ENCODE assay signal across 20 cellular contexts in genomic region chr1:54237656-54238055, GRCh38. TPM values are rescaled to one million over a fixed set of nuclear protein-coding genes. Genes with fewer than 3 reads are reported as not detected.
A peak's percentile ranks its signal among the peaks of the same experiment; 100 is the strongest.
DNase-seq lines count a peak whose midpoint lies in the region; ATAC-seq and TF ChIP-seq lines count a peak whose summit lies in the region.
"Had no signal": no experiment of that assay in that cellular context is flagged by ENCODE, and none has a peak within 500 bp of the region (broad histone marks: within the 10 kb centered on the region; RNA-seq: fewer than 3 reads in every experiment).

No MANE protein-coding gene starts in this region.

- BruUV-seq in PC-3 (replicated peaks; lab: Mats Ljungman, UMichigan): no TSS peak

- H3K9ac ChIP-seq in BLaER1 treated with 17β-estradiol and CSF1 and Interleukin-3, amounts not matched to agents 10 nM and 100 nM: peak overlapping the region in 2 of 11 experiments; percentile 16 to 58; a peak in 1 of 22 replicates
- H3K9ac ChIP-seq in PC-3 (ENCODE audit: low read length): no peak overlapping the region

- ATAC-seq in activated naive CD8-positive, alpha-beta T cell treated with anti-CD3 and anti-CD28 coated beads, Interleukin-2, amount 50 U/mL, for 24 hours: peak; percentile 14
- no peak for ATAC-seq in HG02588 (IDR thresholded peaks at IDR 0.05; ENCODE audit: unreplicated experiment)
- ATAC-seq in PC-3: no peak
- ATAC-seq in GM21825 (IDR thresholded peaks at IDR 0.05; ENCODE audit: unreplicated experiment): no peak
- ATAC-seq: CD8-positive, alpha-beta T cell; GM12878; HCT116; K562 had no signal

- H3K4me1 ChIP-seq in BLaER1 treated with 17β-estradiol and CSF1 and Interleukin-3, amounts not matched to agents 10 nM and 100 nM: peaks cover 23 to 69% (median 42%) of the 10 kb centered on the region in 10 experiments
- H3K4me1 ChIP-seq in PC-3 (ENCODE audit: insufficient read depth, low read length): no peaks in the 10 kb centered on the region

- CTCF ChIA-PET in AG04450 (lab: Charles Lee) (no interaction called here), PC-3 (lab: Charles Lee) (no interaction called here)

- H3K27me3 Mint-ChIP-seq in activated naive CD8-positive, alpha-beta T cell treated with anti-CD3 and anti-CD28 coated beads, Interleukin-2, amount 50 U/mL, for 24 hours: no peaks in the 10 kb centered on the region
- peaks cover 32% of the 10 kb centered on the region for H3K27me3 Mint-ChIP-seq in glutamatergic neuron (ENCODE audit: unreplicated experiment)

- H3K9me3 ChIP-seq in AG04450 (ENCODE audit: control insufficient read depth, insufficient read depth, low read length): no peaks in the 10 kb centered on the region
- peaks cover 0 to 7% (median 0%) of the 10 kb centered on the region in 11 experiments; a peak in 4 of 22 replicates for H3K9me3 ChIP-seq in BLaER1 treated with 17β-estradiol and CSF1 and Interleukin-3, amounts not matched to agents 10 nM and 100 nM (replicated peaks in 1 of 11)
- no peaks in the 10 kb centered on the region for H3K9me3 ChIP-seq in PC-3 (ENCODE audit: low read length)

- no peak overlapping the region for H3K4me3 Mint-ChIP-seq in activated naive CD8-positive, alpha-beta T cell treated with anti-CD3 and anti-CD28 coated beads, Interleukin-2, amount 50 U/mL, for 24 hours
- H3K4me3 Mint-ChIP-seq in glutamatergic neuron (ENCODE audit: unreplicated experiment): no peak overlapping the region
- H3K4me3 Mint-ChIP-seq: CD8-positive, alpha-beta T cell; HFFc6 had no signal

- H3K9me3 Mint-ChIP-seq in activated naive CD8-positive, alpha-beta T cell treated with anti-CD3 and anti-CD28 coated beads, Interleukin-2, amount 50 U/mL, for 24 hours: no peaks in the 10 kb centered on the region
- peaks cover 34% of the 10 kb centered on the region for H3K9me3 Mint-ChIP-seq in glutamatergic neuron (ENCODE audit: unreplicated experiment)
- H3K9me3 Mint-ChIP-seq: CD14-positive monocyte; CD8-positive, alpha-beta T cell; HFFc6 had no signal

- H3K4me3 ChIP-seq in AG04450 (ENCODE audit: low read depth, low read length) (no peak overlapping the region), PC-3 (ENCODE audit: low read length) (no peak overlapping the region)
- H3K4me3 ChIP-seq in BLaER1 treated with 17β-estradiol and CSF1 and Interleukin-3, amounts not matched to agents 10 nM and 100 nM: no peak overlapping the region
- H3K4me3 ChIP-seq: GM12878, K562 had no signal

- H3K4me1 Mint-ChIP-seq in activated naive CD8-positive, alpha-beta T cell treated with anti-CD3 and anti-CD28 coated beads, Interleukin-2, amount 50 U/mL, for 24 hours: no peaks in the 10 kb centered on the region
- peaks cover 25% of the 10 kb centered on the region for H3K4me1 Mint-ChIP-seq in glutamatergic neuron (ENCODE audit: low read depth, unreplicated experiment)

- no peaks in the 10 kb centered on the region for H3K79me2 ChIP-seq in PC-3 (ENCODE audit: low read length)

- H3K27ac Mint-ChIP-seq in activated naive CD8-positive, alpha-beta T cell treated with anti-CD3 and anti-CD28 coated beads, Interleukin-2, amount 50 U/mL, for 24 hours: peak overlapping the region; percentile 23
- peak overlapping the region; percentile 56 for H3K27ac Mint-ChIP-seq in glutamatergic neuron (ENCODE audit: unreplicated experiment)
- H3K27ac Mint-ChIP-seq: CD8-positive, alpha-beta T cell; HFFc6 had no signal

- H4K20me1 ChIP-seq in BLaER1 treated with 17β-estradiol and CSF1 and Interleukin-3, amounts not matched to agents 10 nM and 100 nM: no peaks in the 10 kb centered on the region; a peak in 2 of 22 replicates
- H4K20me1 ChIP-seq in PC-3 (ENCODE audit: low read length): no peaks in the 10 kb centered on the region

- no peaks in the 10 kb centered on the region for H3K9me2 ChIP-seq in PC-3 (replicated peaks; ENCODE audit: low read length)

- DNase-seq in AG04450 (ENCODE audit: low read depth, low spot score): no peak
- no peak for DNase-seq in activated naive CD8-positive, alpha-beta T cell treated with anti-CD3 and anti-CD28 coated beads, Interleukin-2, amount 50 U/mL, for 24 hours
- no peak for DNase-seq in glutamatergic neuron
- no peak for DNase-seq in effector CD8-positive, alpha-beta T cell (lab: John Stamatoyannopoulos, UW)
- no peak for DNase-seq in PC-3
- DNase-seq: ACHN; Calu3; CD8-positive, alpha-beta T cell; DMS79 treated with DMSO at 0.1 percent for 48 hours; GOT3; H7; HFFc6; IMR-90 had no signal

- peak overlapping the region; percentile 11 for H3K27ac ChIP-seq in AG04450 (ENCODE audit: low read depth, low read length)
- H3K27ac ChIP-seq in BLaER1 treated with 17β-estradiol and CSF1 and Interleukin-3, amounts not matched to agents 10 nM and 100 nM: peak overlapping the region in 7 of 11 experiments; percentile 54 to 85 (median 66); a peak in 12 of 22 replicates
- no peak overlapping the region for H3K27ac ChIP-seq in PC-3 (ENCODE audit: low read length)

- no peaks in the 10 kb centered on the region for H3K27me3 ChIP-seq in AG04450 (ENCODE audit: control insufficient read depth, insufficient read depth, low read length)
- H3K27me3 ChIP-seq in BLaER1 treated with 17β-estradiol and CSF1 and Interleukin-3, amounts not matched to agents 10 nM and 100 nM: no peaks in the 10 kb centered on the region
- H3K27me3 ChIP-seq in PC-3 (ENCODE audit: low read length): no peaks in the 10 kb centered on the region

- intact Hi-C loops in PC-3 (cut with micrococcal nuclease): no loop called here

- no peak overlapping the region for H2AFZ ChIP-seq in PC-3 (ENCODE audit: low read length)

- POLR2A ChIA-PET in AG04450 (lab: Yijun Ruan, JAX) (no interaction called here), PC-3 (lab: Charles Lee; ENCODE audit: unreplicated experiment) (no interaction called here)

- TF ChIP-seq CTCF in AG04450 (IDR thresholded peaks at IDR 0.05; ENCODE audit: low read depth, low read length) (no peak), glutamatergic neuron (IDR thresholded peaks at IDR 0.05; ENCODE audit: partially characterized antibody, unreplicated experiment) (no peak), PC-3 (conservative IDR thresholded peaks at IDR 0.05; ENCODE audit: low read depth, low read length) (no peak)

- H3F3A ChIP-seq in PC-3 (ENCODE audit: low read length, unreplicated experiment): no peaks in the 10 kb centered on the region

- peaks cover 10% of the 10 kb centered on the region for H3K36me3 Mint-ChIP-seq in activated naive CD8-positive, alpha-beta T cell treated with anti-CD3 and anti-CD28 coated beads, Interleukin-2, amount 50 U/mL, for 24 hours (ENCODE audit: low read depth)
- peaks cover 10% of the 10 kb centered on the region for H3K36me3 Mint-ChIP-seq in glutamatergic neuron (ENCODE audit: unreplicated experiment)

- peaks cover 23 to 65% (median 60%) of the 10 kb centered on the region in 11 experiments for H3K36me3 ChIP-seq in BLaER1 treated with 17β-estradiol and CSF1 and Interleukin-3, amounts not matched to agents 10 nM and 100 nM
- no peaks in the 10 kb centered on the region for H3K36me3 ChIP-seq in PC-3 (ENCODE audit: low read depth, low read length)

- peak overlapping the region in 5 of 11 experiments; percentile 51 to 74 (median 72); a peak in 7 of 22 replicates for H3K4me2 ChIP-seq in BLaER1 treated with 17β-estradiol and CSF1 and Interleukin-3, amounts not matched to agents 10 nM and 100 nM
- no peak overlapping the region for H3K4me2 ChIP-seq in PC-3 (ENCODE audit: low read length)

RNA-seq across cellular contexts. Expression of gene MRPL37, which starts 37.7 kb away (rescaled TPM):
- 16.6 and 27.9 TPM in 2 replicates for polyA plus RNA-seq in AG04450 (2011; rRNA removed)
- polyA minus RNA-seq in AG04450 (2011; rRNA and poly(A)+ RNA removed): 12.1 and 13.5 TPM in 2 replicates
- total RNA-seq in glutamatergic neuron (ENCODE audit: unreplicated experiment) (50.9 TPM), PC-3 (2014; rRNA removed) (191 and 211 TPM in 2 replicates)

RNA-seq across cellular contexts. Expression of gene CYB5RL, which starts 37.8 kb away (rescaled TPM):
- polyA plus RNA-seq in AG04450 (2011; rRNA removed): 4.0 and 4.1 TPM in 2 replicates
- polyA minus RNA-seq in AG04450 (2011; rRNA and poly(A)+ RNA removed): 3.8 and 5.9 TPM in 2 replicates
- total RNA-seq in glutamatergic neuron (ENCODE audit: unreplicated experiment) (6.8 TPM), PC-3 (2014; rRNA removed) (3.6 and 11.9 TPM in 2 replicates)
